Comparison of ENCODE assay signal across 9 cellular contexts in genomic region chr14:94264195-94264594, GRCh38. TPM values are rescaled to one million over a fixed set of nuclear protein-coding genes. Genes with fewer than 3 reads are reported as not detected.
"Had no signal": no experiment of that assay in that cellular context is flagged by ENCODE, and none has a peak within 500 bp of the region (broad histone marks: within the 10 kb centered on the region; RNA-seq: fewer than 3 reads in every experiment).

No MANE protein-coding gene starts in this region.

RNA-seq across cellular contexts. Expression of gene SERPINA10, which starts 28.9 kb away (rescaled TPM):
- total RNA-seq: HT-29, IMR-90, M059J, NCI-H460, PC-9, Peyer's patch, Right ventricle myocardium inferior, RPMI7951, SJCRH30 had no signal
- polyA plus RNA-seq: IMR-90 had no signal

RNA-seq across cellular contexts. Expression of gene SERPINA6, which starts 58.9 kb away (rescaled TPM):
- total RNA-seq: IMR-90, NCI-H460, PC-9, Peyer's patch, Right ventricle myocardium inferior, SJCRH30 had no signal
- polyA plus RNA-seq: IMR-90 had no signal
